ENCODE assay signal across 7 cellular contexts in the genomic region with DNA sequence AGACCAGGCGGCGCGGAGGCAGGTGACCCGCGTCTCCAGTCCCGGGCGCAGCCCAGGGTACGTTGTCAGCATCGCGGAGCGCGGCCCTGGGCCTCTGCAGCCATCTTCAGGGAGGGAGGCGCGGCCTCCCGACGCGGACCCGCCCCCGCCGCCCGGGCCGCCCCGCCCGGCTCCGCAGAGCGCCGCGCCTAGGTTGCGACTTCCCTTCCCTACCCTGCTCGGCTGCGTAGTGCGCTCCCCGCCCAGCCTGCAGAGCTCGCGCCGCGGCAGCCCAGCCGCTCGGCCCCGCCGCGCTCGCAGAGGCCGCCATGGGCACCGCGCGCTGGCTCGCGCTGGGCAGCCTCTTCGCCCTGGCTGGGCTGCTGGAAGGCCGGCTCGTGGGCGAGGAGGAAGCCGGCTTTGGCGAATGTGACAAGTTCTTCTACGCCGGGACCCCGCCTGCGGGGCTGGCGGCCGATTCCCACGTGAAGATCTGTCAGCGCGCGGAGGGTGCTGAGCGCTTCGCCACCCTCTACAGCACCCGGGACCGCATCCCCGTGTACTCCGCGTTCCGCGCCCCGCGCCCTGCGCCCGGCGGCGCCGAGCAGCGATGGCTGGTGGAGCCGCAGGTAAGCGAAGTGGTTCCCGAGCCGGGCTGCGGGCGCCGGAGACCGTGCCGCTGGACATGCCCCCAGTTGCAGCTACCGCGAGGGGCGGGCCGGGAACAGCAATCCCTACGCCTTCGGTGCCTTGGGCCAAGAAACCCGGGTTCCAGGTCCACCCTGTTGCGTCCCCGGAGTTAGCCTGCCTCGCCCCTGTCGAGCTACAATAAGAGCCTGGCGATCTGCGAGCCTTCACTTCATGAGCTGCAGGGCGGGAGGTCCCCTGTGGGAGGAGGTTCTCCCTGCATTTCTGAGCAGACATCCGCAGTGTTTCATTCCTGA. TPM values are rescaled to one million over a fixed set of nuclear protein-coding genes. Genes with fewer than 3 reads are reported as not detected.
DNase-seq lines count a peak whose midpoint lies in the region; ATAC-seq, FAIRE-seq and TF ChIP-seq lines count a peak whose summit lies in the region.

A gene with protein sequence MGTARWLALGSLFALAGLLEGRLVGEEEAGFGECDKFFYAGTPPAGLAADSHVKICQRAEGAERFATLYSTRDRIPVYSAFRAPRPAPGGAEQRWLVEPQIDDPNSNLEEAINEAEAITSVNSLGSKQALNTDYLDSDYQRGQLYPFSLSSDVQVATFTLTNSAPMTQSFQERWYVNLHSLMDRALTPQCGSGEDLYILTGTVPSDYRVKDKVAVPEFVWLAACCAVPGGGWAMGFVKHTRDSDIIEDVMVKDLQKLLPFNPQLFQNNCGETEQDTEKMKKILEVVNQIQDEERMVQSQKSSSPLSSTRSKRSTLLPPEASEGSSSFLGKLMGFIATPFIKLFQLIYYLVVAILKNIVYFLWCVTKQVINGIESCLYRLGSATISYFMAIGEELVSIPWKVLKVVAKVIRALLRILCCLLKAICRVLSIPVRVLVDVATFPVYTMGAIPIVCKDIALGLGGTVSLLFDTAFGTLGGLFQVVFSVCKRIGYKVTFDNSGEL (plus strand): TSS at position 227 of the 923 bp plus-strand sequence. CDS start 82 bp downstream, at position 309.

- FAIRE-seq in GM12878 (lab: Jason Lieb, UNC): no peak

- no TSS peak for BruUV-seq in GM12878 (replicated peaks; lab: Mats Ljungman, UMichigan)

- in situ Hi-C loops in GM13976 (cut with MboI; ENCODE audit: low sequenced_read_pairs, unreplicated experiment) (no loop called here), GM12878 (cut with MboI) (loop anchor here (10.0 kb wide), 1 partner anchor 1155 kb away; no protein-coding TSS in a partner anchor), gastrocnemius medialis (cut with MboI; ENCODE audit: low sequenced_read_pairs in 4 of 4) (loop anchor here in 1 of 4 donors (25.0 kb wide), 1 partner anchor 328 kb away; a partner anchor contains a TSS)

- POLR2A ChIA-PET in GM12878 (lab: Charles Lee): interaction anchor here (0.6 to 8.0 kb wide), 10 partner anchors 10 to 467 kb away, joined by 3 to 139 read pairs (median 4); a partner anchor contains a TSS

- no peaks in the 10 kb centered on the region for H3K9me3 ChIP-seq in GM12878 (replicated peaks; ENCODE audit: control insufficient read depth, insufficient read depth, low read length)
- H3K9me3 ChIP-seq in iPS DF 6.9 (ENCODE audit: control insufficient read depth, insufficient read depth, low read length): no peaks in the 10 kb centered on the region
- no peaks in the 10 kb centered on the region for H3K9me3 ChIP-seq in gastrocnemius medialis

- H3K9ac ChIP-seq in GM12878 (ENCODE audit: control insufficient read depth, insufficient read depth, low read length): peak within 1 kb of the TSS; percentile 80

- no peaks in the 10 kb centered on the region for H4K20me1 ChIP-seq in GM12878 (ENCODE audit: control insufficient read depth, insufficient read depth)

- H3K27me3 ChIP-seq in GM12878 (replicated peaks in 1 of 2; ENCODE audit: control insufficient read depth in 2 of 2, insufficient read depth in 2 of 2, low read length in 1 of 2) (no peaks in the 10 kb centered on the region), iPS DF 6.9 (ENCODE audit: control insufficient read depth, insufficient read depth, low read length) (peaks cover 13% of the 10 kb centered on the region), gastrocnemius medialis (no peaks in the 10 kb centered on the region)

- 1% methylated on average over 100 of the region's 106 CpGs for WGBS in GM12878 (ENCODE audit: insufficient coverage, insufficient replicate concordance, low lambda C conversion rate, missing lambda C conversion rate)
- WGBS in iPS DF 6.9 (ENCODE audit: insufficient coverage, insufficient read length): no CpG with 5 or more reads among the region's 106 CpGs

- H3K36me3 ChIP-seq in GM12878 (ENCODE audit: control insufficient read depth in 2 of 2, insufficient read depth in 2 of 2, low read length in 1 of 2): no peaks in the 10 kb centered on the region
- H3K36me3 ChIP-seq in iPS DF 6.9 (ENCODE audit: control insufficient read depth, insufficient read depth, low read length): no peaks in the 10 kb centered on the region
- no peaks in the 10 kb centered on the region for H3K36me3 ChIP-seq in gastrocnemius medialis

- TF ChIP-seq RAD21 in GM12878 (IDR thresholded peaks at IDR 0.05; ENCODE audit: insufficient read depth, low read depth, low read length): no peak

- peaks cover 27% of the 10 kb centered on the region for H3K4me1 ChIP-seq in GM12878 (ENCODE audit: control insufficient read depth, insufficient read depth, low read length)
- H3K4me1 ChIP-seq in iPS DF 6.9 (ENCODE audit: control insufficient read depth, insufficient read depth, low read length): peaks cover 1% of the 10 kb centered on the region; the same call in 1 of the 2 replicates
- peaks cover 38 to 42% of the 10 kb centered on the region in 2 donors for H3K4me1 ChIP-seq in gastrocnemius medialis

- ATAC-seq in HG02588 (IDR thresholded peaks at IDR 0.05; ENCODE audit: unreplicated experiment) (peak; percentile 87), GM12878 (peak; percentile 93), gastrocnemius medialis (peak; percentile 86 to 87)

- CTCF ChIA-PET in GM12878 (lab: Yijun Ruan, JAX): interaction anchor here (0.7 to 13.7 kb wide), 13 partner anchors 9 to 621 kb away, joined by 3 to 296 read pairs (median 7); a partner anchor contains a TSS

- TF ChIP-seq CTCF in GM13976 (IDR thresholded peaks at IDR 0.05; ENCODE audit: borderline replicate concordance, control extremely low read depth, extremely low read depth, insufficient read depth, missing control alignments): peak; percentile 3
- peak in 1 of 3 experiments; percentile 9; a peak in 1 of 6 replicates for TF ChIP-seq CTCF in GM12878 (IDR thresholded peaks at IDR 0.05 in 2 of 3, conservative IDR thresholded peaks at IDR 0.05 in 1 of 3; ENCODE audit: control insufficient read depth in 2 of 3, extremely low read depth in 1 of 3, insufficient read depth in 1 of 3, low read depth in 3 of 3, low read length in 3 of 3)
- TF ChIP-seq CTCF in gastrocnemius medialis (IDR thresholded peaks at IDR 0.05 in 4 of 5, conservative IDR thresholded peaks at IDR 0.05 in 1 of 5): peak in 4 of 5 experiments; percentile 11 to 26 (median 16)

- intact Hi-C loops in GM12878 (cut with micrococcal nuclease; ENCODE audit: unreplicated experiment) (loop anchor here (1.0 to 5.0 kb wide), 4 partner anchors 22 to 697 kb away; a partner anchor contains a TSS), gastrocnemius medialis (cut with DNase I; ENCODE audit: low total_unique reads) (loop anchor here (1.0 to 10.0 kb wide), 3 partner anchors 22 to 325 kb away; a partner anchor contains a TSS)

- H3K27ac ChIP-seq in GM12878 (ENCODE audit: control insufficient read depth, insufficient read depth) (peak within 1 kb of the TSS; percentile 84), iPS DF 6.9 (ENCODE audit: low read length) (no peak within 1 kb of the TSS), gastrocnemius medialis (peak within 1 kb of the TSS; percentile 84 to 97 (median 89))

- SMC1A ChIA-PET in GM12878 (lab: Charles Lee; ENCODE audit: uncharacterized antibody, unreplicated experiment): interaction anchor here (0.7 to 17.5 kb wide), 16 partner anchors 9 to 120 kb away, joined by 3 to 315 read pairs (median 5); a partner anchor contains a TSS

- peak; percentile 93 for TF ChIP-seq POLR2A in GM12878 (IDR thresholded peaks at IDR 0.05; ENCODE audit: low read depth, low read length)
- peak; percentile 84 to 88 for TF ChIP-seq POLR2A in gastrocnemius medialis (IDR thresholded peaks at IDR 0.05)

- peak within 1 kb of the TSS; percentile 95 for H3K4me2 ChIP-seq in GM12878 (ENCODE audit: control insufficient read depth, insufficient read depth)

- peak within 1 kb of the TSS; percentile 94 for H3K4me3 ChIP-seq in GM12878
- peak within 1 kb of the TSS; percentile 50 for H3K4me3 ChIP-seq in iPS DF 6.9 (ENCODE audit: low read length)
- H3K4me3 ChIP-seq in gastrocnemius medialis: peak within 1 kb of the TSS; percentile 69 to 97 (median 74)

- RAD21 ChIA-PET in GM12878 (lab: Charles Lee; ENCODE audit: unreplicated experiment): interaction anchor here (0.6 to 12.5 kb wide), 14 partner anchors 9 to 625 kb away, joined by 3 to 244 read pairs (median 4); a partner anchor contains a TSS

- TF ChIP-seq EP300 in GM12878 (IDR thresholded peaks at IDR 0.05; ENCODE audit: borderline replicate concordance in 1 of 2, control insufficient read depth in 1 of 2, low read depth in 2 of 2, low read length in 2 of 2): no peak

- DNase-seq in GM13976 (ENCODE audit: low spot score): peak; percentile 89
- DNase-seq in NCI-H1092 (lab: John Stamatoyannopoulos, UW): peak; percentile 75
- peak; percentile 75 for DNase-seq in T-helper 9 cell
- no peak for DNase-seq in GM12878 (ENCODE audit: low read depth, low spot score)
- no peak for DNase-seq in iPS DF 6.9 (ENCODE audit: low read depth, low spot score)
- peak; percentile 59 to 72 for DNase-seq in gastrocnemius medialis

- H3K79me2 ChIP-seq in GM12878 (ENCODE audit: control insufficient read depth, insufficient read depth, low read length): peaks cover 9% of the 10 kb centered on the region

- H2AFZ ChIP-seq in GM12878 (ENCODE audit: control insufficient read depth, low read depth, low read length): peak within 1 kb of the TSS; percentile 94

RNA-seq across cellular contexts. Expression of the gene that starts here (rescaled TPM):
- 31.0 and 31.5 TPM in 2 replicates for total RNA-seq in GM12878 (2013; cell fraction: nucleolus; rRNA removed)
- total RNA-seq in GM12878 (2014; rRNA removed): 15.4 and 17.9 TPM in 2 replicates
- total RNA-seq in GM12878 (2014; rRNA removed; fragmentation: Illumina TruSeq; extraction: Trizol): 14.8 and 15.1 TPM in 2 replicates
- total RNA-seq in GM12878 (2021): 14.2 and 14.9 TPM in 2 replicates
- 9.8 TPM for polyA plus RNA-seq in GM12878 (2011; ENCODE audit: low read depth)
- polyA plus RNA-seq in GM12878 (2011; rRNA removed): 28.8 and 30.0 TPM in 2 replicates
- polyA plus RNA-seq in GM12878 (2011; cell fraction: cytosol; rRNA removed): 22.0 and 23.0 TPM in 2 replicates
- 13.5 and 14.4 TPM in 2 replicates for polyA plus RNA-seq in GM12878 (2011; cell fraction: nucleus; rRNA removed)
- 9.5 and 12.1 TPM in 2 replicates for polyA plus RNA-seq in GM12878 (2012)
- 13.8 and 16.9 TPM in 2 replicates for polyA plus RNA-seq in GM12878 (2014; fragmentation: Illumina TruSeq; extraction: Trizol)
- polyA plus RNA-seq in GM12878 (2014; fragmentation: Nextera tagmentation; extraction: Ambion mirVana): 1 to 10 TPM; 6.0 to 6.4 TPM
- 9.0 and 9.5 TPM in 2 replicates for polyA plus RNA-seq in GM12878 (2014; rRNA removed)
- 10 to 100 TPM; 10.2 to 10.4 TPM for polyA plus RNA-seq in GM12878 (2016; fragmentation: Nextera tagmentation; extraction: Ambion mirVana)
- polyA minus RNA-seq in GM12878 (2011; rRNA and poly(A)+ RNA removed): 32.7 and 46.0 TPM in 2 replicates
- 14.9 and 15.4 TPM in 2 replicates for polyA minus RNA-seq in GM12878 (2011; cell fraction: cytosol; rRNA and poly(A)+ RNA removed)
- 17.0 and 22.9 TPM in 2 replicates for polyA minus RNA-seq in GM12878 (2011; cell fraction: nucleus; rRNA and poly(A)+ RNA removed)
- total RNA-seq in gastrocnemius medialis: 10 to 100 TPM; 17.5 to 35.2 (median 27.6) TPM

Comparison
In these comparisons a context has a peak if more than half of its experiments do, and no peak if none do; other contexts are left out.
1. DNase-seq: peak in GM13976 (single experiment), NCI-H1092 (single experiment), T-helper 9 cell (single experiment) and gastrocnemius medialis (2 of 2); none in GM12878 (single experiment) and iPS DF 6.9 (single experiment).
2. Peak in every context shown above with its lines, with median percentiles within 50 percentile points of each other: ATAC-seq and H3K4me3 ChIP-seq.